ENCODE assay signal across 1 cellular context in genomic region chr6:14639983-14640599, GRCh38.
TF ChIP-seq lines count a peak whose summit lies in the region.

No MANE protein-coding gene starts in this region.

TF ChIP-seq in WTC11, 78 proteins besides CTCF, POLR2A, EP300 and RAD21 (continued from another document):
- TF ChIP-seq HMGXB4 (CRISPR knock-in tag; IDR thresholded peaks at IDR 0.05): no peak
- peak; percentile 57; the same call in 1 of the 2 replicates for TF ChIP-seq FOXK1 (CRISPR knock-in tag; IDR thresholded peaks at IDR 0.05)
- 0 out of 2 replicates have a peak, but pooled peaks have one; percentile 33 for TF ChIP-seq ETV6 (CRISPR knock-in tag; IDR thresholded peaks at IDR 0.05)
- no peak for TF ChIP-seq ZBTB21 (CRISPR knock-in tag; IDR thresholded peaks at IDR 0.05; ENCODE audit: borderline replicate concordance)
- no peak for TF ChIP-seq ZNF219 (CRISPR knock-in tag; IDR thresholded peaks at IDR 0.05; ENCODE audit: borderline replicate concordance)
- TF ChIP-seq ELF4 (CRISPR knock-in tag; IDR thresholded peaks at IDR 0.05; ENCODE audit: low read depth): no peak
- TF ChIP-seq ATF6 (CRISPR knock-in tag; IDR thresholded peaks at IDR 0.05): no peak
- TF ChIP-seq USF2 (CRISPR knock-in tag; IDR thresholded peaks at IDR 0.05): peak; percentile 91
- TF ChIP-seq NR3C1 (CRISPR knock-in tag; conservative IDR thresholded peaks at IDR 0.05; ENCODE audit: low read depth): no peak
- 0 out of 2 replicates have a peak, but pooled peaks have one; percentile 12 for TF ChIP-seq CREM (CRISPR knock-in tag; IDR thresholded peaks at IDR 0.05)
- TF ChIP-seq ERG (CRISPR knock-in tag; IDR thresholded peaks at IDR 0.05): no peak
- no peak for TF ChIP-seq ZNF396 (CRISPR knock-in tag; IDR thresholded peaks at IDR 0.05; ENCODE audit: borderline replicate concordance)
- TF ChIP-seq ZBTB43 (CRISPR knock-in tag; IDR thresholded peaks at IDR 0.05): 0 out of 2 replicates have a peak, but pooled peaks have one; percentile 28
- no peak for TF ChIP-seq ZMAT4 (CRISPR knock-in tag; IDR thresholded peaks at IDR 0.05)
- TF ChIP-seq JAZF1 (CRISPR knock-in tag; IDR thresholded peaks at IDR 0.05): no peak
- no peak for TF ChIP-seq NR2C2 (CRISPR knock-in tag; IDR thresholded peaks at IDR 0.05)
- no peak for TF ChIP-seq TEAD4 (CRISPR knock-in tag; IDR thresholded peaks at IDR 0.05)
- TF ChIP-seq TEAD1 (CRISPR knock-in tag; IDR thresholded peaks at IDR 0.05): no peak; the same call in 1 of the 2 replicates
